20 cellular contexts compared by ENCODE assay signal in genomic region chr5:126269511-126269910, GRCh38.
DNase-seq lines count a peak whose midpoint lies in the region; ATAC-seq and TF ChIP-seq lines count a peak whose summit lies in the region.
"Had no signal": no experiment of that assay in that cellular context is flagged by ENCODE, and none has a peak within 500 bp of the region (broad histone marks: within the 10 kb centered on the region; RNA-seq: fewer than 3 reads in every experiment).

No MANE protein-coding gene starts in this region.

- peaks cover 8% of the 10 kb centered on the region for H3K9me3 Mint-ChIP-seq in nephron progenitor cell
- H3K9me3 Mint-ChIP-seq: CD8-positive, alpha-beta memory T cell; HFFc6 had no signal

- H3K27me3 Mint-ChIP-seq in nephron progenitor cell (ENCODE audit: low read depth, poor library complexity) = peaks cover 6% of the 10 kb centered on the region

- in situ Hi-C loops in G401 (cut with HindIII; ENCODE audit: low sequenced_read_pairs) = no loop called here
- in situ Hi-C loops in brain microvascular endothelial cell (cut with HindIII; ENCODE audit: low pct_ligation_motif_present, low sequenced_read_pairs) = no loop called here

- peaks cover 6% of the 10 kb centered on the region for H3K4me1 Mint-ChIP-seq in nephron progenitor cell
- H3K4me1 Mint-ChIP-seq: CD4-positive, CD25-positive, alpha-beta regulatory T cell; CD8-positive, alpha-beta memory T cell had no signal

- ATAC-seq in GM21737 (IDR thresholded peaks at IDR 0.05; ENCODE audit: unreplicated experiment) = no peak
- ATAC-seq: HCT116, K562 had no signal

- H3K4me3 ChIP-seq in brain microvascular endothelial cell (ENCODE audit: low read depth, low read length) = no peak overlapping the region
- H3K4me3 ChIP-seq: GM23248, K562 had no signal

- H3K36me3 Mint-ChIP-seq in nephron progenitor cell (ENCODE audit: low read depth) = no peaks in the 10 kb centered on the region
- H3K36me3 Mint-ChIP-seq: CD4-positive, CD25-positive, alpha-beta regulatory T cell; CD8-positive, alpha-beta memory T cell had no signal

- H3K4me3 Mint-ChIP-seq in nephron progenitor cell = no peak overlapping the region
- H3K4me3 Mint-ChIP-seq: CD4-positive, CD25-positive, alpha-beta regulatory T cell; CD8-positive, alpha-beta memory T cell; HFFc6 had no signal

- no peaks in the 10 kb centered on the region for H3K36me3 ChIP-seq in brain microvascular endothelial cell (replicated peaks)
- H3K36me3 ChIP-seq: BE2C had no signal

- no peak overlapping the region for H3K27ac Mint-ChIP-seq in nephron progenitor cell
- H3K27ac Mint-ChIP-seq: CD4-positive, CD25-positive, alpha-beta regulatory T cell; CD8-positive, alpha-beta memory T cell; HFFc6 had no signal

- H3K27me3 ChIP-seq in brain microvascular endothelial cell (replicated peaks) = no peaks in the 10 kb centered on the region
- H3K27me3 ChIP-seq: BE2C had no signal

- no peak for TF ChIP-seq CTCF in nephron progenitor cell (IDR thresholded peaks at IDR 0.05)
- no peak for TF ChIP-seq CTCF in brain microvascular endothelial cell (IDR thresholded peaks at IDR 0.05; ENCODE audit: low read depth, low read length, missing control alignments)

- DNase-seq in G401 (ENCODE audit: low spot score) (peak; percentile 84), NCI-H2171 treated with DMSO at 0.1 percent for 48 hours (lab: John Stamatoyannopoulos, UW) (peak; percentile 81), NCI-H82 (lab: John Stamatoyannopoulos, UW) (peak; percentile 69), cerebellar cortex (ENCODE audit: low spot score) (peak; percentile 81), nephron progenitor cell (no peak), brain microvascular endothelial cell (no peak)
- no peak for DNase-seq in activated effector memory CD4-positive, alpha-beta T cell treated with Interleukin-2 at 50 U/mL for 16 hours
- DNase-seq: ACHN; BE2C; CD4-positive, CD25-positive, alpha-beta regulatory T cell; CD8-positive, alpha-beta memory T cell; COR-L47; DMS79 treated with DMSO at 0.1 percent for 48 hours; GM23248; HFFc6; IMR-90 had no signal

- no peak overlapping the region for H3K27ac ChIP-seq in brain microvascular endothelial cell
- H3K27ac ChIP-seq: GM23248, HL-60 had no signal

Comparison
In these comparisons a context has a peak if more than half of its experiments do, and no peak if none do; other contexts are left out.
1. DNase-seq: peak in G401 (single experiment), NCI-H2171 treated with DMSO at 0.1 percent for 48 hours (single experiment), NCI-H82 (single experiment) and cerebellar cortex (single experiment); none in nephron progenitor cell (single experiment), activated effector memory CD4-positive, alpha-beta T cell treated with Interleukin-2 at 50 U/mL for 16 hours (single experiment) and brain microvascular endothelial cell (single experiment).